Comparison of ENCODE assay signal across 34 cellular contexts in genomic region chr2:108455571-108455970, GRCh38.
"Had no signal": no experiment of that assay in that cellular context is flagged by ENCODE, and none has a peak within 500 bp of the region (broad histone marks: within the 10 kb centered on the region; RNA-seq: fewer than 3 reads in every experiment).

No MANE protein-coding gene starts in this region.

- H3K27me3 ChIP-seq: MG63 had no signal

- DNase-seq: Karpas-422, MG63, MM.1S, MV-4-11, NCI-H1048, NCI-H1092, NCI-H1092 treated with DMSO at 0.1 percent for 48 hours, NCI-H1105, NCI-H1105 treated with DMSO at 0.1 percent for 48 hours, NCI-H1417, NCI-H1417 treated with DMSO at 0.1 percent for 48 hours, NCI-H1436, NCI-H1436 treated with DMSO at 0.1 percent for 48 hours, NCI-H146, NCI-H1694, NCI-H1694 treated with DMSO at 0.1 percent for 48 hours, NCI-H187, NCI-H187 treated with DMSO at 0.1 percent for 48 hours, NCI-H1930, NCI-H2029, NCI-H2029 treated with DMSO at 0.1 percent for 48 hours, NCI-H2081, NCI-H2081 treated with DMSO at 0.1 percent for 48 hours, NCI-H2107, NCI-H2171, NCI-H2171 treated with DMSO at 0.1 percent for 48 hours, NCI-H2227 treated with DMSO at 0.1 percent for 48 hours, NCI-H226, NCI-H345, NCI-H446, NCI-H446 treated with DMSO at 0.1 percent for 48 hours, NCI-H510A, NCI-H510A treated with DMSO at 0.1 percent for 48 hours, NCI-H524 had no signal

- H3K4me3 ChIP-seq: MG63 had no signal
